In genomic region chr1:226656201-226656600, GRCh38 we compare ENCODE assay signal across 8 cellular contexts.
DNase-seq lines count a peak whose midpoint lies in the region; ATAC-seq and TF ChIP-seq lines count a peak whose summit lies in the region.

No MANE protein-coding gene starts in this region.

- intact Hi-C loops in cardiac septum (cut with DNase I), result no loop called here
- intact Hi-C loops in thyroid gland (cut with DNase I), result no loop called here

- no peak overlapping the region for H2AFZ ChIP-seq in hepatocyte

- WGBS in hepatocyte (ENCODE audit: low lambda C conversion rate, missing lambda C conversion rate), result 74% methylated on average over 4 of the region's 4 CpGs
- 42 to 66% methylated on average over 3 of the region's 4 CpGs for WGBS in thyroid gland, 2 donors

- DNase-seq in cardiac muscle cell (ENCODE audit: low read depth in 1 of 2, low spot score in 1 of 2) (peak in 1 of 2 donors; percentile 48), cardiac septum (ENCODE audit: low spot score) (no peak), RWPE2 (ENCODE audit: low spot score) (no peak), hepatocyte (ENCODE audit: low spot score) (no peak), thyroid gland (peak; percentile 36 to 41), amniotic stem cell (lab: John Stamatoyannopoulos, UW) (no peak), GM13977 (ENCODE audit: low spot score) (no peak)
- DNase-seq in activated effector memory CD4-positive, alpha-beta T cell treated with anti-CD3 and anti-CD28 coated beads, Interleukin-2, amount 50 U/mL, for 16 hours, result no peak

- H3K9me3 ChIP-seq in cardiac muscle cell (ENCODE audit: low read depth) (no peaks in the 10 kb centered on the region), RWPE2 (ENCODE audit: severe bottlenecking) (no peaks in the 10 kb centered on the region), hepatocyte (ENCODE audit: low read depth) (no peaks in the 10 kb centered on the region), thyroid gland (no peaks in the 10 kb centered on the region)

- H3K4me1 ChIP-seq in cardiac muscle cell (ENCODE audit: low read depth), result peaks cover 48% of the 10 kb centered on the region
- H3K4me1 ChIP-seq in RWPE2 (ENCODE audit: insufficient read depth, poor library complexity, severe bottlenecking), result peaks cover 16% of the 10 kb centered on the region
- H3K4me1 ChIP-seq in hepatocyte (ENCODE audit: insufficient read depth), result peaks cover 15% of the 10 kb centered on the region
- peaks cover 27 to 67% of the 10 kb centered on the region in 2 donors for H3K4me1 ChIP-seq in thyroid gland

- TF ChIP-seq CTCF in cardiac muscle cell (IDR thresholded peaks at IDR 0.05; ENCODE audit: low read depth, low read length) (no peak), RWPE2 (IDR thresholded peaks at IDR 0.05; ENCODE audit: poor library complexity, severe bottlenecking) (no peak), hepatocyte (IDR thresholded peaks at IDR 0.05; ENCODE audit: poor library complexity) (no peak), thyroid gland (IDR thresholded peaks at IDR 0.05) (no peak), GM13977 (IDR thresholded peaks at IDR 0.05; ENCODE audit: extremely low read depth, insufficient read depth, missing control alignments) (no peak)

- ATAC-seq in RWPE2 (ENCODE audit: low read depth), result no peak

- no peak overlapping the region for H3K4me2 ChIP-seq in hepatocyte

- H3K27me3 ChIP-seq in cardiac muscle cell, result no peaks in the 10 kb centered on the region
- H3K27me3 ChIP-seq in RWPE2 (ENCODE audit: insufficient read depth, poor library complexity, severe bottlenecking), result no peaks in the 10 kb centered on the region
- H3K27me3 ChIP-seq in hepatocyte, result no peaks in the 10 kb centered on the region
- H3K27me3 ChIP-seq in thyroid gland, result no peaks in the 10 kb centered on the region

- H3K36me3 ChIP-seq in cardiac muscle cell, result no peaks in the 10 kb centered on the region
- no peaks in the 10 kb centered on the region for H3K36me3 ChIP-seq in RWPE2 (ENCODE audit: low read depth)
- no peaks in the 10 kb centered on the region for H3K36me3 ChIP-seq in hepatocyte (replicated peaks; ENCODE audit: insufficient read depth, low read depth)
- H3K36me3 ChIP-seq in thyroid gland, result no peaks in the 10 kb centered on the region

- no peaks in the 10 kb centered on the region for H4K20me1 ChIP-seq in hepatocyte (ENCODE audit: insufficient read depth, poor library complexity, severe bottlenecking)

- no peak overlapping the region for H3K4me3 ChIP-seq in cardiac muscle cell
- no peak overlapping the region for H3K4me3 ChIP-seq in RWPE2 (ENCODE audit: severe bottlenecking)
- no peak overlapping the region for H3K4me3 ChIP-seq in hepatocyte
- no peak overlapping the region for H3K4me3 ChIP-seq in thyroid gland (replicated peaks in 1 of 3)

- H3K27ac ChIP-seq in cardiac muscle cell, result peak overlapping the region; percentile 1
- H3K27ac ChIP-seq in RWPE2 (ENCODE audit: poor library complexity, severe bottlenecking), result peak overlapping the region; percentile 16
- H3K27ac ChIP-seq in hepatocyte, result peak overlapping the region; percentile 19
- peak overlapping the region in 2 of 3 donors; percentile 47 to 50 for H3K27ac ChIP-seq in thyroid gland

- H3K9me2 ChIP-seq in hepatocyte (replicated peaks; ENCODE audit: insufficient read depth), result no peaks in the 10 kb centered on the region

- no peak for TF ChIP-seq POLR2A in thyroid gland (IDR thresholded peaks at IDR 0.05)

- in situ Hi-C loops in GM13977 (cut with MboI; ENCODE audit: low pct_unique_long_range_greater_than_20kb, low sequenced_read_pairs, unreplicated experiment), result no loop called here

- no peaks in the 10 kb centered on the region for H3K79me2 ChIP-seq in hepatocyte

Comparison
In these comparisons a context has a peak if more than half of its experiments do, and no peak if none do; other contexts are left out.
1. DNase-seq: peak in thyroid gland (2 of 2); none in cardiac septum (single experiment), RWPE2 (single experiment), hepatocyte (single experiment), activated effector memory CD4-positive, alpha-beta T cell treated with anti-CD3 and anti-CD28 coated beads, Interleukin-2, amount 50 U/mL, for 16 hours (single experiment), amniotic stem cell (single experiment) and GM13977 (single experiment).
2. Peak in every context shown above with its lines, with median percentiles within 50 percentile points of each other: H3K27ac ChIP-seq.